ENCODE assay signal across 8 cellular contexts in genomic region chr1:75614455-75615379, GRCh38. TPM values are rescaled to one million over a fixed set of nuclear protein-coding genes. Genes with fewer than 3 reads are reported as not detected.
DNase-seq lines count a peak whose midpoint lies in the region; ATAC-seq and TF ChIP-seq lines count a peak whose summit lies in the region.

No MANE protein-coding gene starts in this region.

- TF ChIP-seq CTCF in lung (IDR thresholded peaks at IDR 0.05; ENCODE audit: control extremely low read depth, extremely low read depth): no peak

- H3K9ac ChIP-seq in HUES48 (ENCODE audit: low read depth, low read length): no peak overlapping the region

- WGBS in lung, 2 donors: 1 to 2% methylated on average over 51 of the region's 51 CpGs

- H3K4me1 ChIP-seq in HUES48 (ENCODE audit: control insufficient read depth, insufficient read depth, low read length) (peaks cover 12% of the 10 kb centered on the region), lung (ENCODE audit: control insufficient read depth in 2 of 2, insufficient read depth in 2 of 2, low read length in 2 of 2) (peaks cover 0 to 9% of the 10 kb centered on the region in 2 donors)

- no peaks in the 10 kb centered on the region for H3K9me3 ChIP-seq in HUES48 (ENCODE audit: control insufficient read depth, insufficient read depth, low read length)
- no peaks in the 10 kb centered on the region for H3K9me3 ChIP-seq in lung (ENCODE audit: control insufficient read depth in 2 of 2, insufficient read depth in 1 of 2, low read length in 1 of 2)

- H3K4me3 ChIP-seq in HUES48 (ENCODE audit: low read depth, low read length): peak overlapping the region; percentile 79
- H3K4me3 ChIP-seq in lung: peak overlapping the region; percentile 8

- H3K27me3 ChIP-seq in HUES48 (ENCODE audit: control insufficient read depth, insufficient read depth, low read length) (peaks cover 68% of the 10 kb centered on the region), lung (ENCODE audit: control insufficient read depth, insufficient read depth) (peaks cover 4% of the 10 kb centered on the region)

- ATAC-seq in GM21447 (IDR thresholded peaks at IDR 0.05; ENCODE audit: unreplicated experiment) (peak; percentile 83), SK-N-SH treated with all-trans-retinoic acid at 6 μM for 48 hours (peak; percentile 94), lung (ENCODE audit: insufficient read depth, low FRiP score) (peak; percentile 35)

- H3K36me3 ChIP-seq in HUES48 (ENCODE audit: control insufficient read depth, insufficient read depth, low read length) (no peaks in the 10 kb centered on the region), lung (ENCODE audit: control insufficient read depth in 2 of 2, insufficient read depth in 2 of 2, low read length in 2 of 2) (no peaks in the 10 kb centered on the region)

- DNase-seq in EH (ENCODE audit: low read depth) (peak; percentile 9), dermis blood vessel endothelial cell (peak; percentile 72), lung (ENCODE audit: low spot score) (peak; percentile 29), RKO (ENCODE audit: low spot score) (no peak)
- DNase-seq in stimulated activated CD8-positive, alpha-beta memory T cell treated with anti-CD3 and anti-CD28 coated beads, Interleukin-4, amount 100 ng/mL, for 24 hours (ENCODE audit: low read depth): peak; percentile 16

- no peak overlapping the region for H3K27ac ChIP-seq in HUES48 (ENCODE audit: low read depth, low read length)
- no peak overlapping the region for H3K27ac ChIP-seq in lung (ENCODE audit: low read depth in 1 of 2, low read length in 1 of 2)

TF ChIP-seq in SK-N-SH treated with all-trans-retinoic acid at 6 μM for 48 hours, 23 proteins besides CTCF, POLR2A, EP300 and RAD21:
- peak; percentile 24; the same call in 1 of the 2 replicates for TF ChIP-seq SNAI2 (CRISPR knock-in tag; IDR thresholded peaks at IDR 0.05)
- TF ChIP-seq TSHZ2 (CRISPR knock-in tag; IDR thresholded peaks at IDR 0.05): no peak
TF ChIP-seq in SK-N-SH treated with all-trans-retinoic acid at 6 μM for 48 hours: peak in this region for 1.

RNA-seq across cellular contexts. Expression of gene SLC44A5, which starts 3.8 kb away (rescaled TPM):
- 1.7 TPM in 2 replicates for total RNA-seq in dermis blood vessel endothelial cell
- total RNA-seq in lung: 1 to 10 TPM in 1 of 2 donors, under 1 TPM in 1; 0.31 to 1.6 TPM
- under 1 TPM; 0.10 to 0.55 TPM for polyA plus RNA-seq in lung

Comparison
In these comparisons a context has a peak if more than half of its experiments do, and no peak if none do; other contexts are left out.
1. ATAC-seq: peak in every context shown above with its lines; median percentile 94 in SK-N-SH treated with all-trans-retinoic acid at 6 μM for 48 hours; 83 in GM21447; 35 in lung.